ENCODE assay signal across 14 cellular contexts in the genomic region with DNA sequence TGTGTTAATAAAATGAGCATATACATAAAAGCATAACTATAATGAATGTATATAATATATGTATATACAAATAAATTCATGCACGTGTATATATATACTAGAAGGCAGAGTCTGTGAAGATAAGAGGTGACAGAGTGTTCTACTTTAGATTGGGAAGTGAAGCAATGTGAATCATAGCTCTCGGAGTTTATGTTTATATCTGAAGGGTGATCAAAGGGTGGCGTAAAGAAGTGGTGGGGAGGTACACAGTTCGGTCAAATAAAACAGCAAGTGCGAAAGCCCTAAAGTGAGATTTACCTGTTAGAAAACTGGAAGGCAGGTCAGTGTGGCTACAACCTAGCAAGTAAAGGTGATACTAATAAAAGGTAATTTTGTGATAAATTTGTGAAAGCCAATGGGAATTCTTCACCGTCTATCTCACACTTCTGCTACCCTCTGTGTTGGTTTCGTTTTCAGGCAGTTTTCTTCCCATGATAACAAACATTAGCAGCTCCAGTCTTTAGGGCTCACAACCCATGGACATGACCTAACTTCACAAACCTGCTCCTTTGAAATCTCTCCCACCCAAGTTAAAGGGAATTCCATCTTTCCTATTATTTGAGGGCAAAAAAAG. TPM values are rescaled to one million over a fixed set of nuclear protein-coding genes. Genes with fewer than 3 reads are reported as not detected.
DNase-seq lines count a peak whose midpoint lies in the region; ATAC-seq and TF ChIP-seq lines count a peak whose summit lies in the region.
"Had no signal": no experiment of that assay in that cellular context is flagged by ENCODE, and none has a peak within 500 bp of the region (broad histone marks: within the 10 kb centered on the region; RNA-seq: fewer than 3 reads in every experiment).

No MANE protein-coding gene starts in this region.

- H3K9ac ChIP-seq in DND-41 (ENCODE audit: low read depth, low read length), result no peak overlapping the region

- H4K20me1 ChIP-seq in DND-41 (ENCODE audit: insufficient read depth, low read length), result no peaks in the 10 kb centered on the region

- 71 to 89% (median 79%) methylated on average over 7 of the region's 7 CpGs for WGBS in spleen, 5 donors

- DNase-seq in DND-41 (no peak), LNCaP clone FGC (ENCODE audit: low read depth) (peak; percentile 11), RWPE1 (ENCODE audit: low spot score) (peak; percentile 16), glomerular visceral epithelial cell (ENCODE audit: extremely low spot score) (peak; percentile 19), NCI-H187 (lab: John Stamatoyannopoulos, UW) (no peak), spleen (no peak)
- DNase-seq: activated B cell treated with CpG ODN at 0.5 μM for 24 hours; activated T-cell treated with anti-CD3 and anti-CD28 coated beads, Interleukin-2, amount 50 U/mL, for 4 hours; hypothalamus; NCI-H1092; stimulated activated CD4-positive, alpha-beta T cell treated with anti-CD3 and anti-CD28 coated beads, Interleukin-1b, Interleukin-23, amount 100 ng/mL, for 48 hours; stimulated activated naive CD8-positive, alpha-beta T cell treated with anti-CD3 and anti-CD28 coated beads, Interleukin-15, Interleukin-2, amounts not matched to agents 100 U/mL and 50 U/mL, for 24 hours had no signal

- H3K27ac ChIP-seq in DND-41 (ENCODE audit: low read length) (no peak overlapping the region), RWPE1 (no peak overlapping the region), spleen (no peak overlapping the region)

- H3K4me2 ChIP-seq in DND-41 (ENCODE audit: insufficient read depth, low read length), result peak overlapping the region; percentile 41; the same call in 1 of the 2 replicates

- H3K27me3 ChIP-seq in DND-41 (ENCODE audit: insufficient read depth, low read length, poor library complexity), result no peaks in the 10 kb centered on the region
- no peaks in the 10 kb centered on the region for H3K27me3 ChIP-seq in spleen (replicated peaks in 1 of 7)

- H2AFZ ChIP-seq in DND-41 (ENCODE audit: low read depth, low read length), result no peak overlapping the region

- no peaks in the 10 kb centered on the region for H3K79me2 ChIP-seq in DND-41 (ENCODE audit: insufficient read depth, low read length)

- no peaks in the 10 kb centered on the region for H3K4me1 ChIP-seq in DND-41 (ENCODE audit: insufficient read depth, low read length)
- no peaks in the 10 kb centered on the region for H3K4me1 ChIP-seq in spleen

- H3K9me3 ChIP-seq in DND-41 (ENCODE audit: insufficient read depth, low read length, severe bottlenecking) (no peaks in the 10 kb centered on the region), spleen (no peaks in the 10 kb centered on the region)

- CTCF ChIA-PET in RWPE1 (lab: Yijun Ruan, JAX), result interaction anchor here (1.5 kb wide), 1 partner anchor 29 kb away, joined by 3 read pairs; no protein-coding TSS in a partner anchor

- TF ChIP-seq POLR2A in spleen (IDR thresholded peaks at IDR 0.05), result no peak

- POLR2A ChIA-PET in RWPE1 (lab: Yijun Ruan, JAX; ENCODE audit: low non-redundant PET), result no interaction called here

- H3K36me3 ChIP-seq in DND-41 (ENCODE audit: insufficient read depth, low read length) (no peaks in the 10 kb centered on the region), spleen (no peaks in the 10 kb centered on the region)

- ATAC-seq in DND-41 (ENCODE audit: insufficient read depth, low read depth), result peak; percentile 67
- no peak for ATAC-seq in HG03439 (IDR thresholded peaks at IDR 0.05; ENCODE audit: unreplicated experiment)
- no peak for ATAC-seq in HG02642 (IDR thresholded peaks at IDR 0.05; ENCODE audit: poor library complexity, unreplicated experiment)
- ATAC-seq: activated T-cell treated with anti-CD3 and anti-CD28 coated beads, Interleukin-2, amount 50 U/mL, for 4 hours; stimulated activated naive CD8-positive, alpha-beta T cell treated with anti-CD3 and anti-CD28 coated beads, Interleukin-15, Interleukin-2, amounts not matched to agents 100 U/mL and 50 U/mL, for 24 hours had no signal

- no peak for TF ChIP-seq CTCF in DND-41 (IDR thresholded peaks at IDR 0.05; ENCODE audit: borderline replicate concordance, extremely low read depth, low read length, poor library complexity, severe bottlenecking)
- no peak for TF ChIP-seq CTCF in LNCaP clone FGC (IDR thresholded peaks at IDR 0.05; ENCODE audit: control insufficient read depth, extremely low read depth, insufficient read depth)
- TF ChIP-seq CTCF in RWPE1 (conservative IDR thresholded peaks at IDR 0.05; ENCODE audit: low read depth), result no peak
- TF ChIP-seq CTCF in spleen (IDR thresholded peaks at IDR 0.05 in 8 of 11, conservative IDR thresholded peaks at IDR 0.05 in 3 of 11), result no peak

- intact Hi-C loops in spleen (cut with DNase I; ENCODE audit: low total_unique reads), result no loop called here

- H3K4me3 ChIP-seq in DND-41 (ENCODE audit: low read depth in 1 of 2, low read length in 2 of 2) (peak overlapping the region in 1 of 2 experiments; percentile 9; a peak in 1 of 4 replicates), LNCaP clone FGC (ENCODE audit: low read depth, low read length) (peak overlapping the region; percentile 44), spleen (peak overlapping the region in 1 of 8 donors; percentile 6)

RNA-seq across cellular contexts. Expression of gene BCHE, which starts 46.7 kb away (rescaled TPM):
- total RNA-seq in spleen, result 10 to 100 TPM in 3 of 7 donors, 1 to 10 TPM in 4; 2.7 to 11.4 (median 9.2) TPM
- polyA plus RNA-seq in spleen, result 1 to 10 TPM in 2 of 3 donors, under 1 TPM in 1; 0.93 to 2.7 (median 1.3) TPM
- total RNA-seq: activated B cell treated with CpG ODN at 0.5 μM for 24 hours; activated T-cell treated with anti-CD3 and anti-CD28 coated beads, Interleukin-2, amount 50 U/mL, for 4 hours had no signal

Comparison
In these comparisons a context has a peak if more than half of its experiments do, and no peak if none do; other contexts are left out.
1. DNase-seq: peak in LNCaP clone FGC (single experiment), RWPE1 (single experiment) and glomerular visceral epithelial cell (single experiment); none in DND-41 (single experiment), NCI-H187 (0 of 2) and spleen (single experiment).